ENCODE assay signal across 1 cellular context in the genomic region with DNA sequence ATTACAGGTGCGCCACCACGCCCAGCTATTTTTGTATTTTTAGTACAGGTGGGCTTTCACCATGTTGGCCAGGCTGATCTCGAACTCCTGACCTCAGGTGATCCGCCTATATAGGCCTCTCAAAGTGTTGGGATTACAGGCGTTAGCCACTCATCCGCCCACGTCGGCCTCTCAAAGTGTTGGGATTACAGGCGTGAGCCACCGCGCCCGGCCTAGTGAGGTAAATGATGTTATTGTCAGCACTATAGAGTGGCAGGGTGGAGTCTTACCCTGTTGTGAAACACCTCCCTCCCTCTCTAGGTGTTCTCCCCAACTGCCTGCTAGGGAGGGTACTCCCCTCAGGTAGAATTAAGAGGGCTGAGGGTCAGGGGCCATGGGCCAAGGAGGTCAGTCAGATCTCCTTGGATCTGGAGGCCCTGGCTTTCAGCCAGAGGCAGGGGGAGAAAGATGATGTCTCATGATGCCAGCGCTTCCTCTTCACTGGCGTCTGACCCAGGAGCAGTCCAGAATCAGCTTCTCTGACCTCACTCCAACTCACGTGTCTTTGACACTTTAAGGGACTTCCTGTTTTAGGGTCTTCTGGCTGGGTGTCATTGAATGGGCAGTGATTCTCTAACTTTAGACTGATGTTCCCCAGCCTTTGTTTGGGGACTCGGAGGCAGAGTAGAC.
TF ChIP-seq lines count a peak whose summit lies in the region.

No MANE protein-coding gene starts in this region.

TF ChIP-seq in GM23338, 12 proteins besides CTCF, POLR2A, EP300 and RAD21 (continued from another document):
- TF ChIP-seq, protein P1, sequence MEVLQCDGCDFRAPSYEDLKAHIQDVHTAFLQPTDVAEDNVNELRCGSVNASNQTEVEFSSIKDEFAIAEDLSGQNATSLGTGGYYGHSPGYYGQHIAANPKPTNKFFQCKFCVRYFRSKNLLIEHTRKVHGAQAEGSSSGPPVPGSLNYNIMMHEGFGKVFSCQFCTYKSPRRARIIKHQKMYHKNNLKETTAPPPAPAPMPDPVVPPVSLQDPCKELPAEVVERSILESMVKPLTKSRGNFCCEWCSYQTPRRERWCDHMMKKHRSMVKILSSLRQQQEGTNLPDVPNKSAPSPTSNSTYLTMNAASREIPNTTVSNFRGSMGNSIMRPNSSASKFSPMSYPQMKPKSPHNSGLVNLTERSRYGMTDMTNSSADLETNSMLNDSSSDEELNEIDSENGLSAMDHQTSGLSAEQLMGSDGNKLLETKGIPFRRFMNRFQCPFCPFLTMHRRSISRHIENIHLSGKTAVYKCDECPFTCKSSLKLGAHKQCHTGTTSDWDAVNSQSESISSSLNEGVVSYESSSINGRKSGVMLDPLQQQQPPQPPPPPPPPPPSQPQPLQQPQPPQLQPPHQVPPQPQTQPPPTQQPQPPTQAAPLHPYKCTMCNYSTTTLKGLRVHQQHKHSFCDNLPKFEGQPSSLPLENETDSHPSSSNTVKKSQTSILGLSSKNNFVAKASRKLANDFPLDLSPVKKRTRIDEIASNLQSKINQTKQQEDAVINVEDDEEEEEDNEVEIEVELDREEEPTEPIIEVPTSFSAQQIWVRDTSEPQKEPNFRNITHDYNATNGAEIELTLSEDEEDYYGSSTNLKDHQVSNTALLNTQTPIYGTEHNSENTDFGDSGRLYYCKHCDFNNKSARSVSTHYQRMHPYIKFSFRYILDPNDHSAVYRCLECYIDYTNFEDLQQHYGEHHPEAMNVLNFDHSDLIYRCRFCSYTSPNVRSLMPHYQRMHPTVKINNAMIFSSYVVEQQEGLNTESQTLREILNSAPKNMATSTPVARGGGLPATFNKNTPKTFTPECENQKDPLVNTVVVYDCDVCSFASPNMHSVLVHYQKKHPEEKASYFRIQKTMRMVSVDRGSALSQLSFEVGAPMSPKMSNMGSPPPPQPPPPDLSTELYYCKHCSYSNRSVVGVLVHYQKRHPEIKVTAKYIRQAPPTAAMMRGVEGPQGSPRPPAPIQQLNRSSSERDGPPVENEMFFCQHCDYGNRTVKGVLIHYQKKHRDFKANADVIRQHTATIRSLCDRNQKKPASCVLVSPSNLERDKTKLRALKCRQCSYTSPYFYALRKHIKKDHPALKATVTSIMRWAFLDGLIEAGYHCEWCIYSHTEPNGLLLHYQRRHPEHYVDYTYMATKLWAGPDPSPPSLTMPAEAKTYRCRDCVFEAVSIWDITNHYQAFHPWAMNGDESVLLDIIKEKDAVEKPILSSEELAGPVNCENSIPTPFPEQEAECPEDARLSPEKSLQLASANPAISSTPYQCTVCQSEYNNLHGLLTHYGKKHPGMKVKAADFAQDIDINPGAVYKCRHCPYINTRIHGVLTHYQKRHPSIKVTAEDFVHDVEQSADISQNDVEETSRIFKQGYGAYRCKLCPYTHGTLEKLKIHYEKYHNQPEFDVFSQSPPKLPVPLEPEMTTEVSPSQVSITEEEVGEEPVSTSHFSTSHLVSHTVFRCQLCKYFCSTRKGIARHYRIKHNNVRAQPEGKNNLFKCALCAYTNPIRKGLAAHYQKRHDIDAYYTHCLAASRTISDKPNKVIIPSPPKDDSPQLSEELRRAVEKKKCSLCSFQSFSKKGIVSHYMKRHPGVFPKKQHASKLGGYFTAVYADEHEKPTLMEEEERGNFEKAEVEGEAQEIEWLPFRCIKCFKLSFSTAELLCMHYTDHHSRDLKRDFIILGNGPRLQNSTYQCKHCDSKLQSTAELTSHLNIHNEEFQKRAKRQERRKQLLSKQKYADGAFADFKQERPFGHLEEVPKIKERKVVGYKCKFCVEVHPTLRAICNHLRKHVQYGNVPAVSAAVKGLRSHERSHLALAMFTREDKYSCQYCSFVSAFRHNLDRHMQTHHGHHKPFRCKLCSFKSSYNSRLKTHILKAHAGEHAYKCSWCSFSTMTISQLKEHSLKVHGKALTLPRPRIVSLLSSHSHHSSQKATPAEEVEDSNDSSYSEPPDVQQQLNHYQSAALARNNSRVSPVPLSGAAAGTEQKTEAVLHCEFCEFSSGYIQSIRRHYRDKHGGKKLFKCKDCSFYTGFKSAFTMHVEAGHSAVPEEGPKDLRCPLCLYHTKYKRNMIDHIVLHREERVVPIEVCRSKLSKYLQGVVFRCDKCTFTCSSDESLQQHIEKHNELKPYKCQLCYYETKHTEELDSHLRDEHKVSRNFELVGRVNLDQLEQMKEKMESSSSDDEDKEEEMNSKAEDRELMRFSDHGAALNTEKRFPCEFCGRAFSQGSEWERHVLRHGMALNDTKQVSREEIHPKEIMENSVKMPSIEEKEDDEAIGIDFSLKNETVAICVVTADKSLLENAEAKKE (CRISPR knock-in tag; IDR thresholded peaks at IDR 0.05), result no peak
- TF ChIP-seq EZH2phosphoT487 (IDR thresholded peaks at IDR 0.05; ENCODE audit: unreplicated experiment) (no peak), CREB1 (CRISPR knock-in tag; IDR thresholded peaks at IDR 0.05; ENCODE audit: low read depth) (no peak)
TF ChIP-seq in GM23338: peak in this region for 0.
